Comparison of ENCODE assay signal across 8 cellular contexts in the genomic region with DNA sequence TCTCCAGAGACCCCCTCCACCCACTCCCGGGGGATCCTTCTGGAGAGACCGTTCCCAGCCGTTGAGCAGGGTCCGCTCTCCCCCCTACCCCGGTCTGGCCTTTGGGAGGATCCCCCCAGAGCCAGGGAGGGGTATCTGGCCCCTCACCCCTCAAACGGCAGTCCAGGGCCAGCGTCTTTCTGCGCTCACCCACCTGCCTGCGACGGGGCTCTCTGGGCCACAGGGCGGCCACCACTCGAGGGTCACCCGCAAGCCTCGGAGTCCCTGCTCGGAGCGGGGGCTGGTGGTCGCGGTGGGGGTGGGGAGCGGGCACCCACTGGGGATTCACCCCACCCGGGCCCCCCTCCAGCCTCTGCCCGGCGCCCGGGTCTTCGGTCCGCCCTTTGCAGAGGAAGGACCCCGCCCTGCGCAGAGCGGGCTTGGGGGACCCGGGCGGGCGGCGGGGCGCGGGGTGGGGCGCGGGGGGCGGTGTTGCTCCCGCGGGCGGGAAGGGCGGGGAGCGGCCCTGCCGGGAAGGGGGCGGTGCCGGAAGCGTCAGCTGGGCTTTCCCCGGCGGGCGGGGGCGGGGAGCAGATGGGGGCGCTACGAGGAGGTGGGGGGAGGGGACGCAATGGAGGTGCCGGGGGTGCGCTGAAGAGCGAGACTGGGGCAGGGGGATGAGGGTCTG. TPM values are rescaled to one million over a fixed set of nuclear protein-coding genes. Genes with fewer than 3 reads are reported as not detected.
DNase-seq lines count a peak whose midpoint lies in the region; ATAC-seq and TF ChIP-seq lines count a peak whose summit lies in the region.

No MANE protein-coding gene starts in this region.

- H3K4me1 ChIP-seq in HUES6 (ENCODE audit: control insufficient read depth, insufficient read depth, low read length), result peaks cover 28% of the 10 kb centered on the region

- no peak overlapping the region for H3K9ac ChIP-seq in HUES6 (ENCODE audit: low read length)

- peak overlapping the region; percentile 42 for H3K4me3 ChIP-seq in AG04450 (ENCODE audit: low read depth, low read length)
- H3K4me3 ChIP-seq in HUES6 (ENCODE audit: low read depth, low read length), result peak overlapping the region; percentile 34; the same call in 1 of the 2 replicates
- H3K4me3 ChIP-seq in cardiac fibroblast (replicated peaks in 1 of 2; ENCODE audit: low read depth in 2 of 2, low read length in 2 of 2), result peak overlapping the region; percentile 36 to 50

- peak overlapping the region; percentile 27 for H3K4me3 Mint-ChIP-seq in WTC11

- ATAC-seq in WTC11 (peak; percentile 8; the same call in 1 of the 2 replicates), left colon (peak; percentile 54)

- in situ Hi-C loops in G401 (cut with HindIII; ENCODE audit: low sequenced_read_pairs) (no loop called here), KBM-7 (cut with MboI; ENCODE audit: low pct_unique_long_range_greater_than_20kb, low sequenced_read_pairs) (loop anchor here (10.0 kb wide), 1 partner anchor 270 kb away; the partner anchor contains the start of gene SELENOO)

- no peak for TF ChIP-seq CTCF in AG04450 (IDR thresholded peaks at IDR 0.05; ENCODE audit: low read depth, low read length)
- no peak for TF ChIP-seq CTCF in WTC11 (IDR thresholded peaks at IDR 0.05)
- no peak for TF ChIP-seq CTCF in cardiac fibroblast (IDR thresholded peaks at IDR 0.05; ENCODE audit: low read depth, low read length)

- no peak for DNase-seq in AG04450 (ENCODE audit: low read depth, low spot score)
- DNase-seq in WTC11 (ENCODE audit: low spot score), result peak; percentile 79
- DNase-seq in cardiac fibroblast (ENCODE audit: low read depth in 2 of 2), result peak; percentile 47 to 85
- peak; percentile 91 for DNase-seq in left colon
- peak; percentile 68 to 92 (median 78) for DNase-seq in stimulated activated CD4-positive, alpha-beta T cell treated with anti-CD3 and anti-CD28 coated beads, TNF-alpha, amount 100 ng/mL, for 24 hours (ENCODE audit: low read depth in 3 of 3)
- DNase-seq in G401 (ENCODE audit: low spot score), result no peak
- no peak for DNase-seq in KBM-7

- POLR2A ChIA-PET in AG04450 (lab: Yijun Ruan, JAX) (no interaction called here), WTC11 (lab: Charles Lee) (no interaction called here)

- H3K36me3 Mint-ChIP-seq in WTC11, result no peaks in the 10 kb centered on the region

- CTCF ChIA-PET in AG04450 (lab: Charles Lee) (no interaction called here), WTC11 (lab: Charles Lee) (interaction anchor here (0.6 to 0.9 kb wide), 3 partner anchors 17 to 421 kb away, joined by 3 to 5 read pairs (median 4); partner anchors contain the start of genes ALG12 and CRELD2)

- no peaks in the 10 kb centered on the region for H3K9me3 Mint-ChIP-seq in WTC11

- H3K27me3 Mint-ChIP-seq in WTC11 (ENCODE audit: low read depth), result peaks cover 11% of the 10 kb centered on the region; the same call in 1 of the 2 replicates

- H3K9me3 ChIP-seq in AG04450 (ENCODE audit: control insufficient read depth, insufficient read depth, low read length), result no peaks in the 10 kb centered on the region; the same call in 1 of the 2 replicates
- no peaks in the 10 kb centered on the region for H3K9me3 ChIP-seq in HUES6 (ENCODE audit: control insufficient read depth, insufficient read depth, low read depth, low read length)

- no peak overlapping the region for H3K27ac ChIP-seq in AG04450 (ENCODE audit: low read depth, low read length)
- H3K27ac ChIP-seq in HUES6 (ENCODE audit: low read depth, low read length), result no peak overlapping the region

- H3K27me3 ChIP-seq in AG04450 (ENCODE audit: control insufficient read depth, insufficient read depth, low read length), result no peaks in the 10 kb centered on the region
- peaks cover 9% of the 10 kb centered on the region for H3K27me3 ChIP-seq in HUES6 (ENCODE audit: control insufficient read depth, insufficient read depth, low read length)

- H3K4me1 Mint-ChIP-seq in WTC11, result peaks cover 8% of the 10 kb centered on the region

- intact Hi-C loops in left colon (cut with DNase I, micrococcal nuclease), result no loop called here

- H3K27ac Mint-ChIP-seq in WTC11, result no peak overlapping the region

- no peaks in the 10 kb centered on the region for H3K36me3 ChIP-seq in HUES6 (ENCODE audit: control insufficient read depth, insufficient read depth, low read length)

TF ChIP-seq in WTC11, 78 proteins besides CTCF, POLR2A, EP300 and RAD21:
- TF ChIP-seq, protein P1, sequence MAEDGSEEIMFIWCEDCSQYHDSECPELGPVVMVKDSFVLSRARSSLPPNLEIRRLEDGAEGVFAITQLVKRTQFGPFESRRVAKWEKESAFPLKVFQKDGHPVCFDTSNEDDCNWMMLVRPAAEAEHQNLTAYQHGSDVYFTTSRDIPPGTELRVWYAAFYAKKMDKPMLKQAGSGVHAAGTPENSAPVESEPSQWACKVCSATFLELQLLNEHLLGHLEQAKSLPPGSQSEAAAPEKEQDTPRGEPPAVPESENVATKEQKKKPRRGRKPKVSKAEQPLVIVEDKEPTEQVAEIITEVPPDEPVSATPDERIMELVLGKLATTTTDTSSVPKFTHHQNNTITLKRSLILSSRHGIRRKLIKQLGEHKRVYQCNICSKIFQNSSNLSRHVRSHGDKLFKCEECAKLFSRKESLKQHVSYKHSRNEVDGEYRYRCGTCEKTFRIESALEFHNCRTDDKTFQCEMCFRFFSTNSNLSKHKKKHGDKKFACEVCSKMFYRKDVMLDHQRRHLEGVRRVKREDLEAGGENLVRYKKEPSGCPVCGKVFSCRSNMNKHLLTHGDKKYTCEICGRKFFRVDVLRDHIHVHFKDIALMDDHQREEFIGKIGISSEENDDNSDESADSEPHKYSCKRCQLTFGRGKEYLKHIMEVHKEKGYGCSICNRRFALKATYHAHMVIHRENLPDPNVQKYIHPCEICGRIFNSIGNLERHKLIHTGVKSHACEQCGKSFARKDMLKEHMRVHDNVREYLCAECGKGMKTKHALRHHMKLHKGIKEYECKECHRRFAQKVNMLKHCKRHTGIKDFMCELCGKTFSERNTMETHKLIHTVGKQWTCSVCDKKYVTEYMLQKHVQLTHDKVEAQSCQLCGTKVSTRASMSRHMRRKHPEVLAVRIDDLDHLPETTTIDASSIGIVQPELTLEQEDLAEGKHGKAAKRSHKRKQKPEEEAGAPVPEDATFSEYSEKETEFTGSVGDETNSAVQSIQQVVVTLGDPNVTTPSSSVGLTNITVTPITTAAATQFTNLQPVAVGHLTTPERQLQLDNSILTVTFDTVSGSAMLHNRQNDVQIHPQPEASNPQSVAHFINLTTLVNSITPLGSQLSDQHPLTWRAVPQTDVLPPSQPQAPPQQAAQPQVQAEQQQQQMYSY (CRISPR knock-in tag; IDR thresholded peaks at IDR 0.05), result peak; percentile 44; the same call in 1 of the 2 replicates
- TF ChIP-seq NR3C1 (CRISPR knock-in tag; conservative IDR thresholded peaks at IDR 0.05; ENCODE audit: low read depth) (no peak), ZBTB43 (CRISPR knock-in tag; IDR thresholded peaks at IDR 0.05) (no peak), OVOL2 (CRISPR knock-in tag; IDR thresholded peaks at IDR 0.05; ENCODE audit: borderline replicate concordance) (no peak)
TF ChIP-seq in WTC11: peak in this region for 1.

RNA-seq across cellular contexts. Expression of gene CRELD2, which starts 16.6 kb away (rescaled TPM):
- 31.6 and 35.4 TPM in 2 replicates for polyA plus RNA-seq in AG04450 (2011; rRNA removed)
- polyA minus RNA-seq in AG04450 (2011; rRNA and poly(A)+ RNA removed), result 8.3 and 8.9 TPM in 2 replicates
- total RNA-seq in WTC11 (2021) (34.9 to 42.8 TPM (median 35.2 TPM) in 3 replicates), left colon (10 to 100 TPM; 36.7 to 53.8 TPM)
- 85.5 and 121 TPM in 2 replicates for total RNA-seq in G401 (2014; rRNA removed; shearing (Covaris generic))

RNA-seq across cellular contexts. Expression of gene ALG12, which starts 16.8 kb away (rescaled TPM):
- 5.4 and 5.6 TPM in 2 replicates for polyA plus RNA-seq in AG04450 (2011; rRNA removed)
- 5.6 and 6.8 TPM in 2 replicates for polyA minus RNA-seq in AG04450 (2011; rRNA and poly(A)+ RNA removed)
- 26.5 to 29.2 TPM (median 26.7 TPM) in 3 replicates for total RNA-seq in WTC11 (2021)
- 10 to 100 TPM; 22.8 to 27.9 TPM for total RNA-seq in left colon
- 23.8 and 24.1 TPM in 2 replicates for total RNA-seq in G401 (2014; rRNA removed; shearing (Covaris generic))

RNA-seq across cellular contexts. Expression of gene PIM3, which starts 25.5 kb away (rescaled TPM):
- 6.1 and 8.2 TPM in 2 replicates for polyA plus RNA-seq in AG04450 (2011; rRNA removed)
- 3.2 and 4.1 TPM in 2 replicates for polyA minus RNA-seq in AG04450 (2011; rRNA and poly(A)+ RNA removed)
- total RNA-seq in WTC11 (2021), result 42.9 to 45.7 TPM (median 44.3 TPM) in 3 replicates
- 100 to 1,000 TPM in 1 of 2 donors, 10 to 100 TPM in 1; 45.6 to 201 TPM for total RNA-seq in left colon
- total RNA-seq in G401 (2014; rRNA removed; shearing (Covaris generic)), result 106 and 157 TPM in 2 replicates

Comparison
In these comparisons a context has a peak if more than half of its experiments do, and no peak if none do; other contexts are left out.
1. DNase-seq: peak in WTC11 (single experiment), cardiac fibroblast (2 of 2), left colon (2 of 2) and stimulated activated CD4-positive, alpha-beta T cell treated with anti-CD3 and anti-CD28 coated beads, TNF-alpha, amount 100 ng/mL, for 24 hours (3 of 3); none in AG04450 (single experiment), G401 (single experiment) and KBM-7 (single experiment).
2. Peak in every context shown above with its lines, with median percentiles within 50 percentile points of each other: H3K4me3 ChIP-seq.